ENCODE assay signal across 16 cellular contexts in the genomic region with DNA sequence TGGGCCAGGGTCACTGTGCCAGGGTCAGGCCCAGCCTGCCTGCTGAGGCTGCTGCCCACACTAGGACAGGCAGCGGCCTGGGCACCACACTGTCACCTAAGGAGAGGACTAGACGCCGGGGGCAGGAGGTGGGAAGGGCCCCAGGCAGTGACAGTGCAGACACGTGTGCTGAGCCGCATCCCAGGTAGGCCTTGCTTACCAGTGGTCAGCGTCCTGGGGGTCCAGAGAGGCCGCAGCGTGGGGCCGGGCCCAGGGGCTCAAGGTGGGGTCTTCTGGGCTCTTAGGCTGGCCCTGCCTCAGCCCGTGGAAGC. TPM values are rescaled to one million over a fixed set of nuclear protein-coding genes. Genes with fewer than 3 reads are reported as not detected.
DNase-seq lines count a peak whose midpoint lies in the region; ATAC-seq and TF ChIP-seq lines count a peak whose summit lies in the region.
"Had no signal": no experiment of that assay in that cellular context is flagged by ENCODE, and none has a peak within 500 bp of the region (broad histone marks: within the 10 kb centered on the region; RNA-seq: fewer than 3 reads in every experiment).

No MANE protein-coding gene starts in this region.

- H3K36me3 Mint-ChIP-seq in CD8-positive, alpha-beta memory T cell: no peaks in the 10 kb centered on the region
- H3K36me3 Mint-ChIP-seq: mesothelial cell of epicardium had no signal

- intact Hi-C loops in Right ventricle myocardium superior (cut with DNase I) (no loop called here), left cardiac atrium (cut with DNase I) (no loop called here), posterior vena cava (cut with DNase I) (no loop called here), uterus (cut with DNase I; ENCODE audit: low total_unique reads) (no loop called here)

- no peaks in the 10 kb centered on the region for H3K9me3 Mint-ChIP-seq in CD8-positive, alpha-beta memory T cell
- H3K9me3 Mint-ChIP-seq: mesothelial cell of epicardium had no signal

- H3K79me2 ChIP-seq in hepatocyte: no peaks in the 10 kb centered on the region

- H3K27ac Mint-ChIP-seq in CD8-positive, alpha-beta memory T cell: no peak overlapping the region

- POLR2A ChIA-PET in CD8-positive, alpha-beta memory T cell (lab: Charles Lee): no interaction called here

- H3K4me3 ChIP-seq in hepatocyte: no peak overlapping the region
- H3K4me3 ChIP-seq in uterus: no peak overlapping the region
- H3K4me3 ChIP-seq in CD8-positive, alpha-beta memory T cell (ENCODE audit: low read length): no peak overlapping the region
- H3K4me3 ChIP-seq: ascending aorta, smooth muscle cell had no signal

- H4K20me1 ChIP-seq in hepatocyte (ENCODE audit: insufficient read depth, poor library complexity, severe bottlenecking): no peaks in the 10 kb centered on the region

- H3K27ac ChIP-seq in hepatocyte (peak overlapping the region; percentile 89), uterus (peak overlapping the region; percentile 79 to 91)
- no peak overlapping the region for H3K27ac ChIP-seq in CD8-positive, alpha-beta memory T cell (ENCODE audit: low read depth, low read length)

- DNase-seq in Right ventricle myocardium superior (peak; percentile 36), left cardiac atrium (no peak), hepatocyte (ENCODE audit: low spot score) (no peak), posterior vena cava (ENCODE audit: low spot score) (peak; percentile 77), uterus (no peak), cerebellar nuclear complex (lab: John Stamatoyannopoulos, UW) (no peak), NCI-H2171 treated with DMSO at 0.1 percent for 48 hours (lab: John Stamatoyannopoulos, UW) (no peak)
- DNase-seq in CD8-positive, alpha-beta memory T cell: no peak
- DNase-seq: activated gamma-delta T cell; NCI-H1092; NCI-H2107; stimulated activated naive CD4-positive, alpha-beta T cell had no signal

- CTCF ChIA-PET in CD8-positive, alpha-beta memory T cell (lab: Charles Lee): no interaction called here

- H3K27me3 ChIP-seq in hepatocyte (no peaks in the 10 kb centered on the region), uterus (no peaks in the 10 kb centered on the region)
- H3K27me3 ChIP-seq in CD8-positive, alpha-beta memory T cell (ENCODE audit: insufficient read depth, low read length, poor library complexity, severe bottlenecking): no peaks in the 10 kb centered on the region
- H3K27me3 ChIP-seq: ascending aorta had no signal

- no peak for TF ChIP-seq CTCF in hepatocyte (IDR thresholded peaks at IDR 0.05; ENCODE audit: poor library complexity)
- no peak for TF ChIP-seq CTCF in uterus (IDR thresholded peaks at IDR 0.05)

- H2AFZ ChIP-seq in hepatocyte: no peak overlapping the region

- H3K4me2 ChIP-seq in hepatocyte: no peak overlapping the region
- H3K4me2 ChIP-seq: smooth muscle cell had no signal

- H3K4me3 Mint-ChIP-seq in CD8-positive, alpha-beta memory T cell: no peak overlapping the region
- H3K4me3 Mint-ChIP-seq: mesothelial cell of epicardium had no signal

- no peaks in the 10 kb centered on the region for H3K9me2 ChIP-seq in hepatocyte (replicated peaks; ENCODE audit: insufficient read depth)

- no peaks in the 10 kb centered on the region for H3K9me3 ChIP-seq in hepatocyte (ENCODE audit: low read depth)
- H3K9me3 ChIP-seq in uterus: no peaks in the 10 kb centered on the region
- no peaks in the 10 kb centered on the region for H3K9me3 ChIP-seq in CD8-positive, alpha-beta memory T cell (ENCODE audit: low read length)
- H3K9me3 ChIP-seq: ascending aorta had no signal

- H3K36me3 ChIP-seq in hepatocyte (replicated peaks; ENCODE audit: insufficient read depth, low read depth) (no peaks in the 10 kb centered on the region), uterus (no peaks in the 10 kb centered on the region)
- H3K36me3 ChIP-seq in CD8-positive, alpha-beta memory T cell (ENCODE audit: insufficient read depth, low read length): no peaks in the 10 kb centered on the region
- H3K36me3 ChIP-seq: ascending aorta had no signal

- TF ChIP-seq POLR2A in uterus (IDR thresholded peaks at IDR 0.05): no peak

- peaks cover 0 to 3% of the 10 kb centered on the region in 2 donors for H3K27me3 Mint-ChIP-seq in CD8-positive, alpha-beta memory T cell

- WGBS in hepatocyte (ENCODE audit: low lambda C conversion rate, missing lambda C conversion rate): 90% methylated on average over 10 of the region's 10 CpGs

- no peaks in the 10 kb centered on the region for H3K4me1 Mint-ChIP-seq in CD8-positive, alpha-beta memory T cell

- ATAC-seq in Right ventricle myocardium superior (ENCODE audit: poor library complexity): no peak
- no peak for ATAC-seq in left cardiac atrium

- H3K4me1 ChIP-seq in hepatocyte (ENCODE audit: insufficient read depth) (peaks cover 38% of the 10 kb centered on the region), uterus (peaks cover 6 to 35% of the 10 kb centered on the region in 2 donors)
- H3K4me1 ChIP-seq in CD8-positive, alpha-beta memory T cell (ENCODE audit: insufficient read depth, low read length): no peaks in the 10 kb centered on the region

RNA-seq across cellular contexts. Expression of gene SNED1, which starts 35.4 kb away (rescaled TPM):
- total RNA-seq in Right ventricle myocardium superior: 8.0 TPM
- 10 to 100 TPM; 12.2 to 31.9 TPM for total RNA-seq in left cardiac atrium
- total RNA-seq in hepatocyte: 3.5 and 6.5 TPM in 2 replicates
- 3.7 and 4.6 TPM in 2 replicates for polyA plus RNA-seq in hepatocyte
- total RNA-seq in posterior vena cava: 10 to 100 TPM; 39.7 to 62.7 TPM
- total RNA-seq in uterus: 10 to 100 TPM; 18.5 to 87.1 (median 21.9) TPM
- total RNA-seq in CD8-positive, alpha-beta memory T cell: 1 to 10 TPM; 1.8 to 3.5 TPM
- 0.90 TPM for polyA plus RNA-seq in CD8-positive, alpha-beta memory T cell

RNA-seq across cellular contexts. Expression of gene CROCC2, which starts 56.9 kb away (rescaled TPM):
- not detected for total RNA-seq in Right ventricle myocardium superior
- total RNA-seq in left cardiac atrium: not detected
- total RNA-seq in hepatocyte: 0.10 and 0.20 TPM in 2 replicates
- 0.04 and 0.13 TPM in 2 replicates for polyA plus RNA-seq in hepatocyte
- total RNA-seq in posterior vena cava: under 1 TPM in 1 of 2 donors, not detected in 1; 0.09 TPM
- 1 to 10 TPM in 2 of 4 donors, under 1 TPM in 1, not detected in 1; 0.79 to 2.6 (median 1.8) TPM for total RNA-seq in uterus
- not detected for total RNA-seq in CD8-positive, alpha-beta memory T cell
- not detected for polyA plus RNA-seq in CD8-positive, alpha-beta memory T cell
- total RNA-seq: smooth muscle cell had no signal
- polyA plus RNA-seq: AG04450, smooth muscle cell had no signal

Comparison
In these comparisons a context has a peak if more than half of its experiments do, and no peak if none do; other contexts are left out.
1. DNase-seq: peak in Right ventricle myocardium superior (single experiment) and posterior vena cava (single experiment); none in left cardiac atrium (single experiment), hepatocyte (single experiment), uterus (0 of 2), cerebellar nuclear complex (0 of 2), NCI-H2171 treated with DMSO at 0.1 percent for 48 hours (single experiment) and CD8-positive, alpha-beta memory T cell (0 of 5).